Comparison of ENCODE assay signal across 22 cellular contexts in the genomic region with DNA sequence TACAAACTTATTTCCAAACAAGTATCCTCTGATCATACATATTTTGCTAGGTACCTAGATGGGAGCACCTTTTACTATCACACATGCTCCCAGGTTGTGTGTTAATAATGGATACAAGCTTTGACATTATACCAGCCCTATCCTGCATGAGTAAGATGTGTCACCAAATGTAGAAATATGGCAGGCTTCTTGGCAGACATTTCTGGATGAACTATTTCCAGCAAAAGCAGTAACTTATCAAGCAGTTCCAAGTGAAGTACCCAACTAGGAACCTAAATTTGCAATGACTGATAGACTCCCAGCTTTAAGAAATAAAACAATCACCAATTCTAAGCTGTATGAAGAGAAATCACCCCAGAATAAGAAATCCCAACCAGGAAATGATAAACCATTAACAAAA.
"Had no signal": no experiment of that assay in that cellular context is flagged by ENCODE, and none has a peak within 500 bp of the region (broad histone marks: within the 10 kb centered on the region; RNA-seq: fewer than 3 reads in every experiment).

No MANE protein-coding gene starts in this region.

- H3K27ac Mint-ChIP-seq: memory B cell; natural killer cell; stimulated activated memory B cell treated with anti-CD40 and anti-IgM and Interleukin-4, amounts not matched to agents 10 μg/mL and 1 μg/mL and 100 μg/mL, for 72 hours had no signal

- H3K9me3 Mint-ChIP-seq: natural killer cell, neural crest cell had no signal

- H3K27me3 ChIP-seq: cardiac muscle cell, heart left ventricle, hepatocyte, right atrium auricular region, sigmoid colon, tibial nerve, upper lobe of left lung had no signal

- H3K4me1 ChIP-seq: prostate gland, upper lobe of left lung had no signal

- H2AFZ ChIP-seq: hepatocyte had no signal

- H3K9me3 ChIP-seq: gastroesophageal sphincter, heart left ventricle, neutrophil, prostate gland, right atrium auricular region, sigmoid colon, thoracic aorta, tibial nerve, upper lobe of left lung had no signal

- H3K36me3 ChIP-seq: cardiac muscle cell, gastroesophageal sphincter, heart left ventricle, neutrophil, prostate gland, right atrium auricular region, sigmoid colon, thoracic aorta, tibial nerve, upper lobe of left lung had no signal

- H3K4me1 Mint-ChIP-seq: memory B cell; natural killer cell; neural crest cell; stimulated activated memory B cell treated with anti-CD40 and anti-IgM and Interleukin-4, amounts not matched to agents 10 μg/mL and 1 μg/mL and 100 μg/mL, for 72 hours had no signal

- H3K27ac ChIP-seq: cardiac muscle cell, dorsolateral prefrontal cortex, gastroesophageal sphincter, hepatocyte, neutrophil, prostate gland, right atrium auricular region, sigmoid colon, thoracic aorta, upper lobe of left lung had no signal

- H3K79me2 ChIP-seq: hepatocyte had no signal

- ATAC-seq: gastroesophageal sphincter; natural killer cell; stimulated activated memory B cell treated with anti-CD40 and anti-IgM and Interleukin-4, amounts not matched to agents 10 μg/mL and 1 μg/mL and 100 μg/mL, for 72 hours; stimulated activated naive CD8-positive, alpha-beta T cell treated with anti-CD3 and anti-CD28 coated beads, Interleukin-15, Interleukin-2, amounts not matched to agents 100 U/mL and 50 U/mL, for 24 hours had no signal

- H3K4me3 ChIP-seq: cardiac muscle cell, dorsolateral prefrontal cortex, gastroesophageal sphincter, heart left ventricle, hepatocyte, lung, prostate gland, right atrium auricular region, sigmoid colon, thoracic aorta, tibial nerve, upper lobe of left lung had no signal

- DNase-seq: cerebellar nuclear complex; dorsolateral prefrontal cortex; effector CD4-positive, alpha-beta T cell; heart left ventricle; left cardiac atrium; natural killer cell; sigmoid colon; stimulated activated CD4-positive, alpha-beta T cell treated with anti-CD3 and anti-CD28 coated beads, Interleukin-4, amount 100 ng/mL, for 4 hours; stimulated activated naive CD8-positive, alpha-beta T cell treated with anti-CD3 and anti-CD28 coated beads, Interleukin-15, Interleukin-2, amounts not matched to agents 100 U/mL and 50 U/mL, for 24 hours; upper lobe of left lung had no signal

- H3K4me3 Mint-ChIP-seq: memory B cell; natural killer cell; neural crest cell; stimulated activated memory B cell treated with anti-CD40 and anti-IgM and Interleukin-4, amounts not matched to agents 10 μg/mL and 1 μg/mL and 100 μg/mL, for 72 hours had no signal

- H3K36me3 Mint-ChIP-seq: memory B cell; natural killer cell; stimulated activated memory B cell treated with anti-CD40 and anti-IgM and Interleukin-4, amounts not matched to agents 10 μg/mL and 1 μg/mL and 100 μg/mL, for 72 hours had no signal

- H3K4me2 ChIP-seq: hepatocyte had no signal
